24 cellular contexts compared by ENCODE assay signal in genomic region chr5:88518131-88519016, GRCh38.
DNase-seq lines count a peak whose midpoint lies in the region; ATAC-seq, FAIRE-seq and TF ChIP-seq lines count a peak whose summit lies in the region.
"Had no signal": no experiment of that assay in that cellular context is flagged by ENCODE, and none has a peak within 500 bp of the region (broad histone marks: within the 10 kb centered on the region; RNA-seq: fewer than 3 reads in every experiment).

No MANE protein-coding gene starts in this region.

- POLR2A ChIA-PET in HepG2 (lab: Yijun Ruan, JAX): no interaction called here

- H4K20me1 ChIP-seq in HepG2 (ENCODE audit: insufficient read depth, low read length) (no peaks in the 10 kb centered on the region), astrocyte (ENCODE audit: insufficient read depth, low read length) (no peaks in the 10 kb centered on the region)

- H3K27me3 ChIP-seq in HepG2 (ENCODE audit: control insufficient read depth in 1 of 2, insufficient read depth in 2 of 2, low read length in 2 of 2): no peaks in the 10 kb centered on the region
- H3K27me3 ChIP-seq in right lobe of liver: no peaks in the 10 kb centered on the region
- H3K27me3 ChIP-seq in astrocyte (ENCODE audit: insufficient read depth, low read length): no peaks in the 10 kb centered on the region
- no peaks in the 10 kb centered on the region for H3K27me3 ChIP-seq in body of pancreas
- H3K27me3 ChIP-seq: neural progenitor cell had no signal

- H3K4me1 Mint-ChIP-seq in astrocyte (ENCODE audit: low read depth, unreplicated experiment): peaks cover 6% of the 10 kb centered on the region
- H3K4me1 Mint-ChIP-seq: activated B cell treated with CpG ODN at 0.5 μM for 24 hours, H9, neural progenitor cell had no signal

- peaks cover 17% of the 10 kb centered on the region for H3K27me3 Mint-ChIP-seq in astrocyte (ENCODE audit: low read depth, unreplicated experiment)
- H3K27me3 Mint-ChIP-seq: dendritic cell treated with granulocyte-macrophage colony-stimulating factor and Interleukin-4, amounts not matched to agents 40 ng/mL and 50 ng/mL, for 4 days; progenitor cell of endocrine pancreas had no signal

- H3K4me1 ChIP-seq in HepG2 (ENCODE audit: insufficient read depth, low read length): no peaks in the 10 kb centered on the region
- no peaks in the 10 kb centered on the region for H3K4me1 ChIP-seq in right lobe of liver
- peaks cover 12% of the 10 kb centered on the region for H3K4me1 ChIP-seq in astrocyte (ENCODE audit: insufficient read depth, low read length)
- no peaks in the 10 kb centered on the region for H3K4me1 ChIP-seq in body of pancreas
- H3K4me1 ChIP-seq: A549, Caco-2, neural progenitor cell had no signal

- no peaks in the 10 kb centered on the region for H3K36me3 Mint-ChIP-seq in astrocyte (ENCODE audit: low read depth, unreplicated experiment)
- H3K36me3 Mint-ChIP-seq: neural progenitor cell had no signal

- FAIRE-seq in HepG2 (lab: Jason Lieb, UNC) (no peak), astrocyte (lab: Jason Lieb, UNC) (no peak)
- FAIRE-seq: A549 had no signal

- DNase-seq in HepG2 (ENCODE audit: low spot score) (no peak), right lobe of liver (no peak), NB4 (ENCODE audit: low read depth) (peak; percentile 32), astrocyte (ENCODE audit: low read depth) (peak; percentile 95), renal cortical epithelial cell (ENCODE audit: low read depth) (peak; percentile 32), body of pancreas (no peak)
- DNase-seq: activated B cell treated with CpG ODN at 0.5 μM for 24 hours; activated CD4-positive, alpha-beta T cell treated with anti-CD3 and anti-CD28 coated beads, Interleukin-2, amount 50 U/mL, for 48 hours; activated effector memory CD4-positive, alpha-beta T cell treated with anti-CD3 and anti-CD28 coated beads, Interleukin-2, amount 50 U/mL, for 16 hours; Caco-2; H9; left ventricle myocardium superior; NCI-H1105; NCI-H2029 treated with DMSO at 0.1 percent for 48 hours; SK-N-SH had no signal

- H3K4me2 ChIP-seq in HepG2 (ENCODE audit: low read depth, low read length) (no peak overlapping the region), astrocyte (ENCODE audit: low read length) (peak overlapping the region; percentile 63)
- H3K4me2 ChIP-seq: A549, KMS-11, neural progenitor cell, SK-N-SH had no signal

- in situ Hi-C loops in HepG2 (cut with HindIII; ENCODE audit: extremely low pct_ligation_motif_present, low pct_unique_long_range_greater_than_20kb): no loop called here

- H3K9me3 Mint-ChIP-seq in astrocyte (ENCODE audit: unreplicated experiment): no peaks in the 10 kb centered on the region
- H3K9me3 Mint-ChIP-seq: activated B cell treated with CpG ODN at 0.5 μM for 24 hours; H9; neural progenitor cell; T-helper 2 cell treated with Interferon-gamma antibody and Interleukin-4, amounts not matched to agents 5 μg/mL and 100 μg/mL, for 36 hours had no signal

- BruUV-seq in HepG2 (replicated peaks; lab: Mats Ljungman, UMichigan): no TSS peak

- no peak overlapping the region for H3K4me3 Mint-ChIP-seq in astrocyte (ENCODE audit: unreplicated experiment)
- H3K4me3 Mint-ChIP-seq: activated B cell treated with CpG ODN at 0.5 μM for 24 hours; dendritic cell treated with granulocyte-macrophage colony-stimulating factor and Interleukin-4, amounts not matched to agents 40 ng/mL and 50 ng/mL, for 4 days; H9; neural progenitor cell; T-helper 2 cell treated with Interferon-gamma antibody and Interleukin-4, amounts not matched to agents 5 μg/mL and 100 μg/mL, for 36 hours had no signal

- TF ChIP-seq POLR2A in HepG2 (IDR thresholded peaks at IDR 0.05; ENCODE audit: insufficient read depth in 1 of 2, low read depth in 2 of 2, low read length in 2 of 2): no peak
- TF ChIP-seq POLR2A in right lobe of liver (IDR thresholded peaks at IDR 0.05): no peak
- TF ChIP-seq POLR2A in NB4 (IDR thresholded peaks at IDR 0.05; ENCODE audit: extremely low read depth, insufficient read length): no peak
- no peak for TF ChIP-seq POLR2A in body of pancreas (IDR thresholded peaks at IDR 0.05)

- TF ChIP-seq CTCF in HepG2 (CRISPR knock-in tag; IDR thresholded peaks at IDR 0.05) (no peak), right lobe of liver (IDR thresholded peaks at IDR 0.05) (no peak), NB4 (IDR thresholded peaks at IDR 0.05; ENCODE audit: low read depth, low read length) (no peak), astrocyte (IDR thresholded peaks at IDR 0.05; ENCODE audit: insufficient read depth, low read depth, low read length) (no peak), body of pancreas (IDR thresholded peaks at IDR 0.05) (no peak)

- 3% methylated on average over 4 of the region's 4 CpGs for WGBS in HepG2 (ENCODE audit: low lambda C conversion rate)
- WGBS in right lobe of liver (ENCODE audit: insufficient coverage, low coverage, low lambda C conversion rate, missing lambda C conversion rate): 76% methylated on average over 4 of the region's 4 CpGs
- 56 to 58% methylated on average over 4 of the region's 4 CpGs for WGBS in body of pancreas, 2 donors

- H2AFZ ChIP-seq in HepG2 (ENCODE audit: low read length): peak overlapping the region; percentile 27
- no peak overlapping the region for H2AFZ ChIP-seq in astrocyte (ENCODE audit: low read depth, low read length)
- H2AFZ ChIP-seq: neural progenitor cell had no signal

- H3K9me3 ChIP-seq in HepG2 (ENCODE audit: low read length) (no peaks in the 10 kb centered on the region), right lobe of liver (no peaks in the 10 kb centered on the region), astrocyte (ENCODE audit: insufficient read depth, low read depth, low read length) (no peaks in the 10 kb centered on the region), body of pancreas (no peaks in the 10 kb centered on the region)
- H3K9me3 ChIP-seq: A549, Caco-2, SK-N-SH had no signal

- no peak for TF ChIP-seq EP300 in HepG2 (IDR thresholded peaks at IDR 0.05; ENCODE audit: low read depth in 2 of 2, low read length in 2 of 2)
- no peak for TF ChIP-seq EP300 in HepG2 (CRISPR knock-in tag; IDR thresholded peaks at IDR 0.05; ENCODE audit: borderline replicate concordance)

- no peak for ATAC-seq in HepG2
- ATAC-seq in right lobe of liver: no peak
- ATAC-seq in body of pancreas: no peak
- ATAC-seq in GM21367 (IDR thresholded peaks at IDR 0.05; ENCODE audit: unreplicated experiment): no peak
- ATAC-seq in GM21515 (IDR thresholded peaks at IDR 0.05; ENCODE audit: unreplicated experiment): no peak
- ATAC-seq: A549, left ventricle myocardium superior, Panc1 had no signal

- H3K27ac Mint-ChIP-seq in astrocyte (ENCODE audit: unreplicated experiment): no peak overlapping the region
- H3K27ac Mint-ChIP-seq: activated B cell treated with CpG ODN at 0.5 μM for 24 hours; dendritic cell treated with granulocyte-macrophage colony-stimulating factor and Interleukin-4, amounts not matched to agents 40 ng/mL and 50 ng/mL, for 4 days; H9; neural progenitor cell; progenitor cell of endocrine pancreas; T-helper 2 cell treated with Interferon-gamma antibody and Interleukin-4, amounts not matched to agents 5 μg/mL and 100 μg/mL, for 36 hours had no signal

- no peaks in the 10 kb centered on the region for H3K36me3 ChIP-seq in HepG2 (replicated peaks in 1 of 2; ENCODE audit: control insufficient read depth in 1 of 2, insufficient read depth in 2 of 2, low read length in 2 of 2)
- no peaks in the 10 kb centered on the region for H3K36me3 ChIP-seq in right lobe of liver
- no peaks in the 10 kb centered on the region for H3K36me3 ChIP-seq in astrocyte (ENCODE audit: insufficient read depth, low read length)
- H3K36me3 ChIP-seq in body of pancreas (replicated peaks in 1 of 2; ENCODE audit: insufficient read depth in 1 of 2, low read depth in 2 of 2): no peaks in the 10 kb centered on the region
- H3K36me3 ChIP-seq: neural progenitor cell had no signal

- CTCF ChIA-PET in HepG2 (lab: Yijun Ruan, JAX; ENCODE audit: low intra/inter-chr PET ratio, low total read pairs): no interaction called here

- no peak overlapping the region for H3K27ac ChIP-seq in HepG2 (ENCODE audit: extremely low read length, insufficient read depth, low read length)
- no peak overlapping the region for H3K27ac ChIP-seq in right lobe of liver
- H3K27ac ChIP-seq in astrocyte (ENCODE audit: low read depth, low read length): peak overlapping the region; percentile 38
- no peak overlapping the region for H3K27ac ChIP-seq in body of pancreas
- H3K27ac ChIP-seq: A549, KMS-11, neural progenitor cell had no signal

- H3K9ac ChIP-seq in HepG2 (ENCODE audit: insufficient read depth, low read depth, low read length) (no peak overlapping the region), astrocyte (ENCODE audit: low read length) (no peak overlapping the region)
- H3K9ac ChIP-seq: KMS-11, neural progenitor cell, SK-N-SH had no signal

- TF ChIP-seq RAD21 in HepG2 (CRISPR knock-in tag; IDR thresholded peaks at IDR 0.05): no peak

- intact Hi-C loops in HepG2 (cut with micrococcal nuclease; ENCODE audit: unreplicated experiment): no loop called here
- intact Hi-C loops in right lobe of liver (cut with DNase I): no loop called here
- intact Hi-C loops in body of pancreas (cut with DNase I): no loop called here

- H3K4me3 ChIP-seq in HepG2 (replicated peaks in 1 of 3; ENCODE audit: insufficient read depth in 1 of 3, low read depth in 2 of 3, low read length in 3 of 3) (no peak overlapping the region), right lobe of liver (no peak overlapping the region), NB4 (ENCODE audit: low read depth, low read length) (no peak overlapping the region), astrocyte (ENCODE audit: insufficient read depth, low read depth, low read length) (no peak overlapping the region), body of pancreas (no peak overlapping the region)
- H3K4me3 ChIP-seq: A549, neural progenitor cell had no signal

- no peaks in the 10 kb centered on the region for H3K79me2 ChIP-seq in HepG2 (ENCODE audit: insufficient read depth, low read length)
- no peaks in the 10 kb centered on the region for H3K79me2 ChIP-seq in astrocyte (ENCODE audit: insufficient read depth, low read length)

TF ChIP-seq in HepG2, 621 proteins besides CTCF, POLR2A, EP300 and RAD21:
- no peak for TF ChIP-seq ZBTB21 (CRISPR knock-in tag; IDR thresholded peaks at IDR 0.05)
- TF ChIP-seq, protein P1, sequence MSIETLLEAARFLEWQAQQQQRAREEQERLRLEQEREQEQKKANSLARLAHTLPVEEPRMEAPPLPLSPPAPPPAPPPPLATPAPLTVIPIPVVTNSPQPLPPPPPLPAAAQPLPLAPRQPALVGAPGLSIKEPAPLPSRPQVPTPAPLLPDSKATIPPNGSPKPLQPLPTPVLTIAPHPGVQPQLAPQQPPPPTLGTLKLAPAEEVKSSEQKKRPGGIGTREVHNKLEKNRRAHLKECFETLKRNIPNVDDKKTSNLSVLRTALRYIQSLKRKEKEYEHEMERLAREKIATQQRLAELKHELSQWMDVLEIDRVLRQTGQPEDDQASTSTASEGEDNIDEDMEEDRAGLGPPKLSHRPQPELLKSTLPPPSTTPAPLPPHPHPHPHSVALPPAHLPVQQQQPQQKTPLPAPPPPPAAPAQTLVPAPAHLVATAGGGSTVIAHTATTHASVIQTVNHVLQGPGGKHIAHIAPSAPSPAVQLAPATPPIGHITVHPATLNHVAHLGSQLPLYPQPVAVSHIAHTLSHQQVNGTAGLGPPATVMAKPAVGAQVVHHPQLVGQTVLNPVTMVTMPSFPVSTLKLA (IDR thresholded peaks at IDR 0.05): 0 out of 2 replicates have a peak, but pooled peaks have one; percentile 28

Comparison
In these comparisons a context has a peak if more than half of its experiments do, and no peak if none do; other contexts are left out.
1. DNase-seq: peak in NB4 (single experiment), astrocyte (single experiment) and renal cortical epithelial cell (single experiment); none in HepG2 (single experiment), right lobe of liver (0 of 3) and body of pancreas (0 of 4).